2 cellular contexts compared by ENCODE assay signal in genomic region chr15:74958320-74958907, GRCh38.
TF ChIP-seq lines count a peak whose summit lies in the region.

No MANE protein-coding gene starts in this region.

TF ChIP-seq in SK-N-SH, 30 proteins besides CTCF, POLR2A, EP300 and RAD21 (continued from another document):
- TF ChIP-seq USF1 (IDR thresholded peaks at IDR 0.05; ENCODE audit: borderline replicate concordance, low read depth), result no peak

TF ChIP-seq in SK-N-SH treated with all-trans-retinoic acid at 6 μM for 48 hours, 23 proteins besides CTCF, POLR2A, EP300 and RAD21 (continued from another document):
- TF ChIP-seq CREB5 (CRISPR knock-in tag; IDR thresholded peaks at IDR 0.05; ENCODE audit: low read depth), result no peak
- TF ChIP-seq ESRRG (CRISPR knock-in tag; IDR thresholded peaks at IDR 0.05), result no peak
- TF ChIP-seq ZFP30 (CRISPR knock-in tag; IDR thresholded peaks at IDR 0.05), result no peak
